8 cellular contexts compared by ENCODE assay signal in the genomic region with DNA sequence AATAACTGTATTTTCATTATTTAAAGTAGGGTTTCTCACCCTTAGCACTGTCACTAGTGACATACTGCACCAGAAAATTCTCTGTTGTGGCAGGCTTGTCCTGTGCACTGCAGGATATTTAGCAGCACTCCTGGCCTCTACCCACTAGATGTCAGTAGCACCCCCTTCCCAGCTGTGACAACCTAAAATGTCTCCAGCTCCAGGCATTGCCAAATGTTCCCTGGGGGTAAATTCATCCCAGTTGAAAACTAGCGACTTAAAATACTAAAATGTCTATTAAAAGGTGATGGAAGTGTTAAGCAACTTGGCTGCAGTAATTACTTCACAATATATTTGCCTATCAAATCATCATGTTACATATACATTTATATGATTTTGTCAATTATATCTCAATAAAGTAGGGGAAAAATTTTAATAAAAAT.
DNase-seq lines count a peak whose midpoint lies in the region; ATAC-seq and TF ChIP-seq lines count a peak whose summit lies in the region.

No MANE protein-coding gene starts in this region.

- H3K27ac Mint-ChIP-seq in activated naive CD8-positive, alpha-beta T cell treated with anti-CD3 and anti-CD28 coated beads for 36 hours: no peak overlapping the region

- no peak overlapping the region for H3K27ac ChIP-seq in MM.1S (ENCODE audit: low read length)
- no peak overlapping the region for H3K27ac ChIP-seq in heart left ventricle

- H3K4me2 ChIP-seq in MM.1S (ENCODE audit: low read depth, low read length): no peak overlapping the region

- H3K9ac ChIP-seq in MM.1S (ENCODE audit: low read length): no peak overlapping the region

- H3K36me3 Mint-ChIP-seq in activated naive CD8-positive, alpha-beta T cell treated with anti-CD3 and anti-CD28 coated beads for 36 hours: peaks cover 8% of the 10 kb centered on the region

- peak; percentile 63 for ATAC-seq in GM21526 (IDR thresholded peaks at IDR 0.05; ENCODE audit: low FRiP score, unreplicated experiment)
- peak; percentile 78 to 95 (median 93) for ATAC-seq in heart left ventricle
- ATAC-seq in HG03108 (IDR thresholded peaks at IDR 0.05; ENCODE audit: unreplicated experiment): no peak

- peak; percentile 95 for TF ChIP-seq CTCF in MM.1S (IDR thresholded peaks at IDR 0.05; ENCODE audit: low read length)
- peak; percentile 70 to 93 (median 88) for TF ChIP-seq CTCF in heart left ventricle (IDR thresholded peaks at IDR 0.05)

- H3F3A ChIP-seq in MM.1S (ENCODE audit: insufficient read depth, low read length): 0 out of 2 replicates have a peak, but pooled peaks cover 2% of the 10 kb centered on the region

- 0 to 7% (median 2%) methylated on average over 1 of the region's 1 CpG for WGBS in heart left ventricle, 4 donors

- peak; percentile 26 for DNase-seq in CMK (ENCODE audit: low read depth)
- DNase-seq in MM.1S: peak; percentile 70
- peak; percentile 86 for DNase-seq in SK-MEL-5 (ENCODE audit: low read depth, low spot score)
- peak; percentile 50 for DNase-seq in activated naive CD8-positive, alpha-beta T cell treated with anti-CD3 and anti-CD28 coated beads for 36 hours
- peak in 4 of 5 donors; percentile 45 to 61 (median 50) for DNase-seq in heart left ventricle
- DNase-seq in renal cortical epithelial cell (ENCODE audit: low read depth): peak; percentile 67

- H3K27me3 ChIP-seq in MM.1S (replicated peaks; ENCODE audit: insufficient read depth, low read length) (no peaks in the 10 kb centered on the region), heart left ventricle (no peaks in the 10 kb centered on the region)

- in situ Hi-C loops in SK-MEL-5 (cut with HindIII; ENCODE audit: low pct_unique_long_range_greater_than_20kb, low sequenced_read_pairs): no loop called here

- H3K79me2 ChIP-seq in MM.1S (ENCODE audit: low read length): peaks cover 32% of the 10 kb centered on the region

- intact Hi-C loops in heart left ventricle (cut with DNase I): loop anchor here (1.0 to 10.0 kb wide), 7 partner anchors 72 to 722 kb away; a partner anchor contains a TSS

- H3K36me3 ChIP-seq in MM.1S (replicated peaks; ENCODE audit: insufficient read depth, low read length) (no peaks in the 10 kb centered on the region), heart left ventricle (peaks cover 0 to 48% (median 11%) of the 10 kb centered on the region in 9 donors)

- H3K4me1 ChIP-seq in MM.1S (ENCODE audit: low read length) (peaks cover 6% of the 10 kb centered on the region), heart left ventricle (peaks cover 0 to 11% (median under 1%) of the 10 kb centered on the region in 12 donors)

- TF ChIP-seq POLR2A in heart left ventricle (IDR thresholded peaks at IDR 0.05): no peak

- no peaks in the 10 kb centered on the region for H3K27me3 Mint-ChIP-seq in activated naive CD8-positive, alpha-beta T cell treated with anti-CD3 and anti-CD28 coated beads for 36 hours

- peaks cover 20% of the 10 kb centered on the region for H3K4me1 Mint-ChIP-seq in activated naive CD8-positive, alpha-beta T cell treated with anti-CD3 and anti-CD28 coated beads for 36 hours

- H3K9me3 ChIP-seq in MM.1S (replicated peaks; ENCODE audit: insufficient read depth, low read length) (no peaks in the 10 kb centered on the region), heart left ventricle (no peaks in the 10 kb centered on the region)

- H3K9me3 Mint-ChIP-seq in activated naive CD8-positive, alpha-beta T cell treated with anti-CD3 and anti-CD28 coated beads for 36 hours: no peaks in the 10 kb centered on the region

- no peaks in the 10 kb centered on the region for H4K20me1 ChIP-seq in MM.1S (ENCODE audit: insufficient read depth, low read length)

- H3K4me3 Mint-ChIP-seq in activated naive CD8-positive, alpha-beta T cell treated with anti-CD3 and anti-CD28 coated beads for 36 hours: no peak overlapping the region

- H2AFZ ChIP-seq in MM.1S (ENCODE audit: low read length): no peak overlapping the region

- H3K4me3 ChIP-seq in MM.1S (ENCODE audit: low read length) (no peak overlapping the region), heart left ventricle (no peak overlapping the region)

- H3K9me2 ChIP-seq in MM.1S (replicated peaks; ENCODE audit: insufficient read depth, low read length): no peaks in the 10 kb centered on the region

Comparison
In these comparisons a context has a peak if more than half of its experiments do, and no peak if none do; other contexts are left out.
1. DNase-seq: peak in every context shown above with its lines; median percentile 86 in SK-MEL-5; 70 in MM.1S; 67 in renal cortical epithelial cell; 50 in heart left ventricle; 50 in activated naive CD8-positive, alpha-beta T cell treated with anti-CD3 and anti-CD28 coated beads for 36 hours; 26 in CMK.